ENCODE assay signal across 1 cellular context in genomic region chrX:149908727-149909126, GRCh38.
TF ChIP-seq lines count a peak whose summit lies in the region.

No MANE protein-coding gene starts in this region.

TF ChIP-seq in GM12878, 131 proteins besides CTCF, POLR2A, EP300 and RAD21 (continued from another document):
- TF ChIP-seq PRDM15 (CRISPR knock-in tag; IDR thresholded peaks at IDR 0.05) (no peak), PBX3 (IDR thresholded peaks at IDR 0.05; ENCODE audit: insufficient replicate concordance, low read depth, low read length) (no peak)
